1 cellular context compared by ENCODE assay signal in genomic region chr11:66419825-66420224, GRCh38.
TF ChIP-seq lines count a peak whose summit lies in the region.

No MANE protein-coding gene starts in this region.

TF ChIP-seq in GM23338, 12 proteins besides CTCF, POLR2A, EP300 and RAD21 (continued from another document):
- TF ChIP-seq NANOG (IDR thresholded peaks at IDR 0.05; ENCODE audit: borderline replicate concordance): no peak
